ENCODE assay signal across 8 cellular contexts in the genomic region with DNA sequence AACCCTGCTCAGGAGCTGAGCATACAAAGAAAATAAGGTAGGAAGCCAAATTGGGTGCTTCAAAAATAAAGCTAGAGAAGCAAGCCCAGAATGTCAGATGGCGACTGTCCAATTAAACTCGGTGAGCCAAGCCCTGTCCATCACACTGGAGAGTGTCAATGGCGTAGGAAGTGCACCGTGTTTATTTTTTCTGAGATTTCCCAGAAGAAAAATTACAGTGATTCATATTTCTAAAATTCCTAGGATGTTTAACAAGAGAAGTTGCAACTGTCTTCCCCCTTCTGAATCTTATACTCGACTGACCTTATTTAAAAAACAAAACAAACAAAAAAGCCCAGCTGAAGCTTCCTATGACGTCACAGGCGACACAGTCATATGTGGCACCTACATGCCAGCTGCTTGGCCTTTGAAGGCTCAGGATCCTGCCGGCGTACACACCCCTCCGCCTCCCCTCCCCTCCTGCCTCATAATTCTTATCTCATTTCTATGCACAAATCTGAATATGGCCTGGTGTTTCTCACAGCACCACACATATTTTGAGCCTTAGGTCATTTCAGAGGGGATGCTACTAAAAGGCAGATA.
A peak's percentile ranks its signal among the peaks of the same experiment; 100 is the strongest.
DNase-seq lines count a peak whose midpoint lies in the region; ATAC-seq and TF ChIP-seq lines count a peak whose summit lies in the region.

No MANE protein-coding gene starts in this region.

- H3K4me3 Mint-ChIP-seq in CD14-positive monocyte, result no peak overlapping the region
- no peak overlapping the region for H3K4me3 Mint-ChIP-seq in memory B cell

- H3K4me1 Mint-ChIP-seq in CD14-positive monocyte (peaks cover 58% of the 10 kb centered on the region), memory B cell (peaks cover 43% of the 10 kb centered on the region)

- H3K36me3 ChIP-seq in aorta (ENCODE audit: control insufficient read depth in 1 of 2, insufficient read depth in 2 of 2, low read length in 1 of 2), result no peaks in the 10 kb centered on the region

- H3K4me3 ChIP-seq in aorta (ENCODE audit: low read length in 2 of 2), result no peak overlapping the region

- H3K27me3 Mint-ChIP-seq in CD14-positive monocyte (ENCODE audit: low read depth in 3 of 3), result peaks cover 0 to 3% (median 0%) of the 10 kb centered on the region in 3 donors
- no peaks in the 10 kb centered on the region for H3K27me3 Mint-ChIP-seq in memory B cell

- H3K27ac ChIP-seq in aorta (ENCODE audit: low read depth in 1 of 2, low read length in 2 of 2), result peak overlapping the region; percentile 46 to 58

- DNase-seq in CD14-positive monocyte (ENCODE audit: low spot score) (no peak), RPMI7951 (ENCODE audit: low read depth) (peak; percentile 36), astrocyte of the hippocampus (ENCODE audit: low read depth, low spot score) (peak; percentile 88), memory B cell (ENCODE audit: low spot score in 2 of 2) (no peak), aorta (peak; percentile 75 to 82)

- TF ChIP-seq CTCF in CD14-positive monocyte (IDR thresholded peaks at IDR 0.05), result no peak

- H3K9me3 Mint-ChIP-seq in CD14-positive monocyte (no peaks in the 10 kb centered on the region), memory B cell (no peaks in the 10 kb centered on the region)

- peaks cover 66 to 71% of the 10 kb centered on the region in 2 donors for H3K36me3 Mint-ChIP-seq in CD14-positive monocyte
- H3K36me3 Mint-ChIP-seq in memory B cell, result peaks cover 7% of the 10 kb centered on the region

- WGBS in aorta, 2 donors, result 2 to 7% methylated on average over 10 of the region's 10 CpGs

- ATAC-seq in memory B cell (ENCODE audit: low read depth) (peak; percentile 43), aorta (ENCODE audit: low FRiP score) (peak; percentile 42), HG03565 (IDR thresholded peaks at IDR 0.05; ENCODE audit: unreplicated experiment) (no peak), HG02798 (IDR thresholded peaks at IDR 0.05; ENCODE audit: poor library complexity, unreplicated experiment) (no peak), HG03521 (IDR thresholded peaks at IDR 0.05; ENCODE audit: unreplicated experiment) (no peak)

- H3K9me3 ChIP-seq in aorta (ENCODE audit: control insufficient read depth, low read length), result no peaks in the 10 kb centered on the region

- intact Hi-C loops in CD14-positive monocyte (cut with micrococcal nuclease), result no loop called here
- intact Hi-C loops in aorta (cut with DNase I), result loop anchor here in 1 of 2 donors (5.0 kb wide), 1 partner anchor 35 kb away; no protein-coding TSS in a partner anchor

- H3K4me1 ChIP-seq in aorta (ENCODE audit: control insufficient read depth in 1 of 2, insufficient read depth in 2 of 2, low read length in 2 of 2), result peaks cover 0 to 3% of the 10 kb centered on the region in 2 donors

- H3K27ac Mint-ChIP-seq in CD14-positive monocyte, result peak overlapping the region in 6 of 7 donors; percentile 2 to 80 (median 61)
- peak overlapping the region; percentile 77 for H3K27ac Mint-ChIP-seq in memory B cell

- H3K27me3 ChIP-seq in aorta (ENCODE audit: control insufficient read depth in 1 of 2, insufficient read depth in 2 of 2, low read length in 1 of 2), result no peaks in the 10 kb centered on the region

Comparison
In these comparisons a context has a peak if more than half of its experiments do, and no peak if none do; other contexts are left out.
1. DNase-seq: peak in RPMI7951 (single experiment), astrocyte of the hippocampus (single experiment) and aorta (2 of 2); none in CD14-positive monocyte (single experiment) and memory B cell (0 of 2).
2. ATAC-seq: peak in memory B cell (single experiment) and aorta (single experiment); none in HG03565 (single experiment), HG02798 (single experiment) and HG03521 (single experiment).